16 cellular contexts compared by ENCODE assay signal in the genomic region with DNA sequence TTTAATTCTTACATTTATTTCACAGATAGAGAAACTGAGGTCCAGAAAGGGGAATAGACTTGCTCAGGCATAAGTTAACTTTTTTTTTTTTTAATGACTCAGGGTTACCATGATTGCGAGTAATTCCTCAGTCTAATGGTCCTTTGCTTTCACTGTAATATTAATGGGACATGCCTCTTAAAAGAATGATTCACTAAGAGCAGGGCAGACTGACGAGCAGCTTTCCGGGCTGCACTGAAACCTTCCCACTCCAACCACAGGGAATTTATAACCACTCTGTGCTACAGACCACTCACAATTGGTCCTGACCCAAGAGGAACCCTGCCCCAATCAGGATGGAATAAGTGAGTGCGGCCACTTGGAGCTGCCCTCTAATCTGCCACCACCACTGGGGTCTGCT. TPM values are rescaled to one million over a fixed set of nuclear protein-coding genes. Genes with fewer than 3 reads are reported as not detected.
A peak's percentile ranks its signal among the peaks of the same experiment; 100 is the strongest.
DNase-seq lines count a peak whose midpoint lies in the region; ATAC-seq and TF ChIP-seq lines count a peak whose summit lies in the region.
"Had no signal": no experiment of that assay in that cellular context is flagged by ENCODE, and none has a peak within 500 bp of the region (broad histone marks: within the 10 kb centered on the region; RNA-seq: fewer than 3 reads in every experiment).

No MANE protein-coding gene starts in this region.

- H3K18ac ChIP-seq in trophoblast cell (ENCODE audit: low read length), result no peak overlapping the region

- no peak overlapping the region for H2AFZ ChIP-seq in trophoblast cell (ENCODE audit: insufficient read depth, low read length, poor library complexity)

- no peak for ATAC-seq in Panc1
- no peak for ATAC-seq in activated CD4-positive, alpha-beta T cell treated with anti-CD3 and anti-CD28 coated beads for 36 hours
- ATAC-seq in SK-N-SH treated with all-trans-retinoic acid at 6 μM for 48 hours, result no peak
- ATAC-seq: effector memory CD8-positive, alpha-beta T cell had no signal

- H2BK12ac ChIP-seq in trophoblast cell (ENCODE audit: low read length), result peak overlapping the region; percentile 55

- H3K4me1 Mint-ChIP-seq in activated CD4-positive, alpha-beta T cell treated with anti-CD3 and anti-CD28 coated beads for 36 hours, result peaks cover 21% of the 10 kb centered on the region

- CTCF ChIA-PET in Panc1 (lab: Charles Lee), result interaction anchor here (0.6 kb wide), 1 partner anchor 49 kb away, joined by 3 read pairs; no protein-coding TSS in a partner anchor
- CTCF ChIA-PET in activated CD4-positive, alpha-beta T cell treated with anti-CD3 and anti-CD28 coated beads for 36 hours (lab: Charles Lee), result interaction anchor here (1.1 kb wide), 1 partner anchor 21 kb away, joined by 3 read pairs; no protein-coding TSS in a partner anchor

- H3K9me3 Mint-ChIP-seq in activated CD4-positive, alpha-beta T cell treated with anti-CD3 and anti-CD28 coated beads for 36 hours (ENCODE audit: low read depth), result no peaks in the 10 kb centered on the region
- H3K9me3 Mint-ChIP-seq: effector memory CD8-positive, alpha-beta T cell; T-helper 1 cell treated with Interleukin-12 subunit alpha and Interleukin-12 subunit beta and Interleukin-4 antibody, amounts not matched to agents 30 μg/mL and 1 μg/mL, for 36 hours had no signal

- H3K9ac ChIP-seq in trophoblast cell (ENCODE audit: low read length), result no peak overlapping the region

- peaks cover 39% of the 10 kb centered on the region for H3K27me3 Mint-ChIP-seq in activated CD4-positive, alpha-beta T cell treated with anti-CD3 and anti-CD28 coated beads for 36 hours

- no peak overlapping the region for H4K91ac ChIP-seq in trophoblast cell (ENCODE audit: low read depth, low read length)

- peak overlapping the region; percentile 98 for H3K27ac ChIP-seq in Panc1 (ENCODE audit: low read length)
- no peak overlapping the region for H3K27ac ChIP-seq in trophoblast cell (ENCODE audit: low read depth, low read length)
- H3K27ac ChIP-seq: brain microvascular endothelial cell had no signal

- H3K36me3 Mint-ChIP-seq in activated CD4-positive, alpha-beta T cell treated with anti-CD3 and anti-CD28 coated beads for 36 hours (ENCODE audit: low read depth), result no peaks in the 10 kb centered on the region

- intact Hi-C loops in Panc1 (cut with micrococcal nuclease; ENCODE audit: unreplicated experiment), result no loop called here
- intact Hi-C loops in activated CD4-positive, alpha-beta T cell treated with anti-CD3 and anti-CD28 coated beads for 36 hours (cut with DNase I, micrococcal nuclease), result no loop called here

- H2BK120ac ChIP-seq in trophoblast cell (ENCODE audit: insufficient read depth, low read length, poor library complexity), result no peak overlapping the region

- TF ChIP-seq CTCF in Panc1 (IDR thresholded peaks at IDR 0.05), result no peak
- no peak for TF ChIP-seq CTCF in foreskin fibroblast (IDR thresholded peaks at IDR 0.05; ENCODE audit: low read depth, low read length)

- H3K79me2 ChIP-seq in trophoblast cell (ENCODE audit: control insufficient read depth, insufficient read depth, low read length, poor library complexity), result peaks cover 25% of the 10 kb centered on the region

- H3K9me3 ChIP-seq in Panc1 (ENCODE audit: control insufficient read depth, insufficient read depth, low read depth, low read length) (no peaks in the 10 kb centered on the region), trophoblast cell (ENCODE audit: insufficient read depth, low read depth, low read length) (no peaks in the 10 kb centered on the region)

- H2BK5ac ChIP-seq in trophoblast cell (ENCODE audit: low read depth, low read length, poor library complexity), result no peak overlapping the region

- H3K27ac Mint-ChIP-seq in activated CD4-positive, alpha-beta T cell treated with anti-CD3 and anti-CD28 coated beads for 36 hours, result no peak overlapping the region
- H3K27ac Mint-ChIP-seq: effector memory CD8-positive, alpha-beta T cell; T-helper 1 cell treated with Interleukin-12 subunit alpha and Interleukin-12 subunit beta and Interleukin-4 antibody, amounts not matched to agents 30 μg/mL and 1 μg/mL, for 36 hours had no signal

- in situ Hi-C loops in Panc1 (cut with HindIII; ENCODE audit: low pct_unique_long_range_greater_than_20kb, low sequenced_read_pairs), result no loop called here

- no peak overlapping the region for H4K12ac ChIP-seq in trophoblast cell (ENCODE audit: low read depth, low read length)

- H3K79me1 ChIP-seq in trophoblast cell (ENCODE audit: low read length), result peaks cover 34% of the 10 kb centered on the region

- no peak overlapping the region for H3K4ac ChIP-seq in trophoblast cell (ENCODE audit: low read depth, low read length)

- H3K27me3 ChIP-seq in Panc1 (ENCODE audit: control insufficient read depth, insufficient read depth, low read length), result no peaks in the 10 kb centered on the region
- no peaks in the 10 kb centered on the region for H3K27me3 ChIP-seq in trophoblast cell (ENCODE audit: insufficient read depth, low read length)

- POLR2A ChIA-PET in Panc1 (lab: Charles Lee), result no interaction called here
- POLR2A ChIA-PET in activated CD4-positive, alpha-beta T cell treated with anti-CD3 and anti-CD28 coated beads for 36 hours (lab: Charles Lee), result no interaction called here

- H3K4me3 ChIP-seq in Panc1 (ENCODE audit: low read depth in 2 of 2, low read length in 2 of 2), result no peak overlapping the region
- H3K4me3 ChIP-seq in foreskin fibroblast (ENCODE audit: low read depth in 1 of 2, low read length in 2 of 2), result no peak overlapping the region
- no peak overlapping the region for H3K4me3 ChIP-seq in trophoblast cell (ENCODE audit: low read depth, low read length)

- no peak overlapping the region for H4K8ac ChIP-seq in trophoblast cell (ENCODE audit: low read depth, low read length)

- H3K23ac ChIP-seq in trophoblast cell (ENCODE audit: low read length), result no peak overlapping the region

- DNase-seq in AG20443 (ENCODE audit: low spot score), result peak; percentile 68
- DNase-seq in Panc1 (ENCODE audit: low read depth, low spot score), result no peak
- DNase-seq in foreskin fibroblast, result peak; percentile 37 to 44
- no peak for DNase-seq in trophoblast cell
- no peak for DNase-seq in activated CD4-positive, alpha-beta T cell treated with anti-CD3 and anti-CD28 coated beads for 36 hours
- no peak for DNase-seq in NCI-H1417 treated with DMSO at 0.1 percent for 48 hours (lab: John Stamatoyannopoulos, UW)
- DNase-seq in stimulated activated naive CD4-positive, alpha-beta T cell treated with Interleukin-2 at 50 U/mL for 16 hours (lab: John Stamatoyannopoulos, UW), result no peak
- DNase-seq: activated CD4-positive, alpha-beta T cell treated with anti-CD3 and anti-CD28 coated beads, Interleukin-2, amount 50 U/mL, for 48 hours; brain microvascular endothelial cell; C1 segment of cervical spinal cord; effector memory CD8-positive, alpha-beta T cell; H7; mesendoderm; stimulated activated CD4-positive, alpha-beta T cell treated with anti-CD3 and anti-CD28 coated beads, Interleukin-1b, Interleukin-23, amount 100 ng/mL, for 48 hours had no signal

- no peak overlapping the region for H3K4me3 Mint-ChIP-seq in activated CD4-positive, alpha-beta T cell treated with anti-CD3 and anti-CD28 coated beads for 36 hours
- H3K4me3 Mint-ChIP-seq: effector memory CD8-positive, alpha-beta T cell had no signal

- H2AK5ac ChIP-seq in trophoblast cell (ENCODE audit: low read length), result no peak overlapping the region

- H3K4me1 ChIP-seq in Panc1 (ENCODE audit: control insufficient read depth, insufficient read depth, low read length) (peaks cover 25% of the 10 kb centered on the region), trophoblast cell (ENCODE audit: control insufficient read depth in 1 of 2, insufficient read depth in 2 of 2, low read length in 2 of 2) (peaks cover 2 to 9% of the 10 kb centered on the region in 2 experiments)

- peaks cover 6% of the 10 kb centered on the region; the same call in 1 of the 2 replicates for H3K36me3 ChIP-seq in Panc1 (ENCODE audit: control insufficient read depth, insufficient read depth, low read length)
- peaks cover 2 to 10% of the 10 kb centered on the region in 2 experiments for H3K36me3 ChIP-seq in trophoblast cell (ENCODE audit: control insufficient read depth in 1 of 2, insufficient read depth in 2 of 2, low read length in 2 of 2)
- H3K36me3 ChIP-seq: brain microvascular endothelial cell had no signal

- no TSS peak for BruUV-seq in Panc1 (replicated peaks; lab: Mats Ljungman, UMichigan)

- no peak overlapping the region for H3K14ac ChIP-seq in trophoblast cell (ENCODE audit: low read length)

- no CpG with 5 or more reads among the region's 4 CpGs for WGBS in trophoblast cell (ENCODE audit: extremely low coverage, insufficient coverage, insufficient read length)

- no peak overlapping the region for H3K4me2 ChIP-seq in trophoblast cell (ENCODE audit: low read length)

TF ChIP-seq in SK-N-SH treated with all-trans-retinoic acid at 6 μM for 48 hours, 23 proteins besides CTCF, POLR2A, EP300 and RAD21:
- TF ChIP-seq TCF4 (CRISPR knock-in tag; IDR thresholded peaks at IDR 0.05; ENCODE audit: borderline replicate concordance), result no peak

RNA-seq across cellular contexts. Expression of a gene that starts 5.7 kb away (rescaled TPM):
- total RNA-seq in Panc1 (2021; ENCODE audit: unreplicated experiment), result 70.1 TPM
- 66.6 TPM for polyA plus RNA-seq in Panc1 (2012; ENCODE audit: insufficient read length)
- polyA plus RNA-seq in trophoblast cell (2013), result 30.4 and 31.0 TPM in 2 replicates
- 1 to 10 TPM; 2.8 to 3.3 TPM for total RNA-seq in activated CD4-positive, alpha-beta T cell treated with anti-CD3 and anti-CD28 coated beads for 36 hours

RNA-seq across cellular contexts. Expression of a gene that starts 8.4 kb away (rescaled TPM):
- not detected for total RNA-seq in Panc1 (2021; ENCODE audit: unreplicated experiment)
- polyA plus RNA-seq in Panc1 (2012; ENCODE audit: insufficient read length), result not detected
- 0.04 and 0.06 TPM in 2 replicates for polyA plus RNA-seq in trophoblast cell (2013)
- total RNA-seq in activated CD4-positive, alpha-beta T cell treated with anti-CD3 and anti-CD28 coated beads for 36 hours, result not detected

RNA-seq across cellular contexts. Expression of a gene that starts 39.0 kb away (rescaled TPM):
- 27.9 TPM for total RNA-seq in Panc1 (2021; ENCODE audit: unreplicated experiment)
- polyA plus RNA-seq in Panc1 (2012; ENCODE audit: insufficient read length), result 19.4 TPM
- 5.5 and 6.2 TPM in 2 replicates for polyA plus RNA-seq in trophoblast cell (2013)
- 1 to 10 TPM in 1 of 2 experiments, under 1 TPM in 1; 0.66 to 1.1 TPM for total RNA-seq in activated CD4-positive, alpha-beta T cell treated with anti-CD3 and anti-CD28 coated beads for 36 hours

RNA-seq across cellular contexts. Expression of a gene that starts 50.9 kb away (rescaled TPM):
- total RNA-seq in Panc1 (2021; ENCODE audit: unreplicated experiment), result 127 TPM
- polyA plus RNA-seq in Panc1 (2012; ENCODE audit: insufficient read length), result 113 TPM
- polyA plus RNA-seq in trophoblast cell (2013), result 8.1 and 10.4 TPM in 2 replicates
- total RNA-seq in activated CD4-positive, alpha-beta T cell treated with anti-CD3 and anti-CD28 coated beads for 36 hours, result 1 to 10 TPM in 1 of 2 experiments, under 1 TPM in 1; 0.47 to 1.2 TPM

RNA-seq across cellular contexts. Expression of a gene that starts 54.4 kb away (rescaled TPM):
- total RNA-seq in Panc1 (2021; ENCODE audit: unreplicated experiment), result 67.2 TPM
- 64.4 TPM for polyA plus RNA-seq in Panc1 (2012; ENCODE audit: insufficient read length)
- 3.2 and 3.5 TPM in 2 replicates for polyA plus RNA-seq in trophoblast cell (2013)
- not detected for total RNA-seq in activated CD4-positive, alpha-beta T cell treated with anti-CD3 and anti-CD28 coated beads for 36 hours
- total RNA-seq: H7 had no signal

Comparison
In these comparisons a context has a peak if more than half of its experiments do, and no peak if none do; other contexts are left out.
1. DNase-seq: peak in AG20443 (single experiment) and foreskin fibroblast (2 of 2); none in Panc1 (single experiment), trophoblast cell (0 of 2), activated CD4-positive, alpha-beta T cell treated with anti-CD3 and anti-CD28 coated beads for 36 hours (single experiment), NCI-H1417 treated with DMSO at 0.1 percent for 48 hours (single experiment) and stimulated activated naive CD4-positive, alpha-beta T cell treated with Interleukin-2 at 50 U/mL for 16 hours (single experiment).
2. RNA of a gene that starts 5.7 kb away (total RNA-seq): 70.1 TPM in Panc1 (single experiment); 2.8 to 3.3 TPM in activated CD4-positive, alpha-beta T cell treated with anti-CD3 and anti-CD28 coated beads for 36 hours; every median in the first group is over 10 times any median in the second.
3. RNA of a gene that starts 39.0 kb away (total RNA-seq): 27.9 TPM in Panc1 (single experiment); 0.66 to 1.1 TPM in activated CD4-positive, alpha-beta T cell treated with anti-CD3 and anti-CD28 coated beads for 36 hours; every median in the first group is over 10 times any median in the second.